ENCODE assay signal across 29 cellular contexts in genomic region chr1:108556079-108556478, GRCh38.
"Had no signal": no experiment of that assay in that cellular context is flagged by ENCODE, and none has a peak within 500 bp of the region (broad histone marks: within the 10 kb centered on the region; RNA-seq: fewer than 3 reads in every experiment).

No MANE protein-coding gene starts in this region.

- H3K4me3 Mint-ChIP-seq: activated T-cell treated with anti-CD3 and anti-CD28 coated beads, Interleukin-2, amount 50 U/mL, for 4 hours; activated T-helper 17 cell treated with anti-CD3 and anti-CD28 coated beads, Interleukin-2, amount 50 U/mL, for 72 hours; effector memory CD8-positive, alpha-beta T cell; naive thymus-derived CD8-positive, alpha-beta T cell; neural crest cell; stimulated activated naive B cell treated with anti-CD40 and anti-IgM and Interleukin-4, amounts not matched to agents 10 μg/mL and 1 μg/mL and 100 μg/mL, for 72 hours had no signal

- H3K36me3 ChIP-seq: brain microvascular endothelial cell, esophagus muscularis mucosa, pancreas, prostate gland, stomach, thyroid gland, upper lobe of left lung had no signal

- H3K27ac ChIP-seq: brain microvascular endothelial cell, esophagus muscularis mucosa, prostate gland, stomach, thyroid gland had no signal

- FAIRE-seq: astrocyte, endothelial cell of umbilical vein, pancreas had no signal

- H3K27me3 Mint-ChIP-seq: activated T-helper 17 cell treated with anti-CD3 and anti-CD28 coated beads, Interleukin-2, amount 50 U/mL, for 72 hours; effector memory CD8-positive, alpha-beta T cell; stimulated activated naive B cell treated with anti-CD40 and anti-IgM and Interleukin-4, amounts not matched to agents 10 μg/mL and 1 μg/mL and 100 μg/mL, for 72 hours had no signal

- H3K27me3 ChIP-seq: brain microvascular endothelial cell, esophagus muscularis mucosa, pancreas, stomach, thyroid gland, upper lobe of left lung had no signal

- H3K36me3 Mint-ChIP-seq: naive thymus-derived CD8-positive, alpha-beta T cell had no signal

- H3K27ac Mint-ChIP-seq: activated T-helper 17 cell treated with anti-CD3 and anti-CD28 coated beads, Interleukin-2, amount 50 U/mL, for 72 hours; effector memory CD8-positive, alpha-beta T cell; stimulated activated naive B cell treated with anti-CD40 and anti-IgM and Interleukin-4, amounts not matched to agents 10 μg/mL and 1 μg/mL and 100 μg/mL, for 72 hours had no signal

- H3K9me3 ChIP-seq: esophagus muscularis mucosa, pancreas, prostate gland, stomach, thyroid gland, upper lobe of left lung had no signal

- H3K4me3 ChIP-seq: esophagus muscularis mucosa, pancreas, prostate gland, stomach, thyroid gland, upper lobe of left lung had no signal

- ATAC-seq: activated T-cell treated with anti-CD3 and anti-CD28 coated beads, Interleukin-2, amount 50 U/mL, for 4 hours; activated T-helper 17 cell treated with anti-CD3 and anti-CD28 coated beads, Interleukin-2, amount 50 U/mL, for 72 hours; effector memory CD8-positive, alpha-beta T cell; left colon; naive thymus-derived CD8-positive, alpha-beta T cell; stimulated activated naive B cell treated with anti-CD40 and anti-IgM and Interleukin-4, amounts not matched to agents 10 μg/mL and 1 μg/mL and 100 μg/mL, for 72 hours had no signal

- DNase-seq: activated CD4-positive, alpha-beta T cell treated with anti-CD3 and anti-CD28 coated beads for 4 hours; activated CD4-positive, alpha-beta T cell treated with anti-CD3 and anti-CD28 coated beads, Interleukin-2, amount 50 U/mL, for 48 hours; activated CD4-positive, CD25-positive, alpha-beta regulatory T cell; activated gamma-delta T cell treated with Interleukin-2 at 50 U/mL for 16 hours; activated naive CD4-positive, alpha-beta T cell treated with anti-CD3 and anti-CD28 coated beads, Interleukin-2, amount 50 U/mL, for 16 hours; activated T-cell treated with anti-CD3 and anti-CD28 coated beads, Interleukin-2, amount 50 U/mL, for 4 hours; amniotic stem cell; brain microvascular endothelial cell; cortex of kidney; effector memory CD8-positive, alpha-beta T cell; islet precursor cell; left colon; mammary epithelial cell; midbrain; naive thymus-derived CD8-positive, alpha-beta T cell; retina; stimulated activated CD4-positive, alpha-beta T cell treated with anti-CD3 and anti-CD28 coated beads, Interleukin-15, amount 100 ng/mL, for 24 hours; stimulated activated CD4-positive, alpha-beta T cell treated with anti-CD3 and anti-CD28 coated beads, Interleukin-2, amount 100 ng/mL, for 24 hours; stimulated activated naive B cell treated with anti-CD40 and anti-IgM and Interleukin-4, amounts not matched to agents 10 μg/mL and 1 μg/mL and 100 μg/mL, for 72 hours; stomach; thyroid gland; upper lobe of left lung had no signal

- H3K4me1 Mint-ChIP-seq: activated T-helper 17 cell treated with anti-CD3 and anti-CD28 coated beads, Interleukin-2, amount 50 U/mL, for 72 hours had no signal

- H3K9me3 Mint-ChIP-seq: activated T-cell treated with anti-CD3 and anti-CD28 coated beads, Interleukin-2, amount 50 U/mL, for 4 hours; activated T-helper 17 cell treated with anti-CD3 and anti-CD28 coated beads, Interleukin-2, amount 50 U/mL, for 72 hours; effector memory CD8-positive, alpha-beta T cell; naive thymus-derived CD8-positive, alpha-beta T cell; neural crest cell; stimulated activated naive B cell treated with anti-CD40 and anti-IgM and Interleukin-4, amounts not matched to agents 10 μg/mL and 1 μg/mL and 100 μg/mL, for 72 hours had no signal
